ENCODE assay signal across 1 cellular context in the genomic region with DNA sequence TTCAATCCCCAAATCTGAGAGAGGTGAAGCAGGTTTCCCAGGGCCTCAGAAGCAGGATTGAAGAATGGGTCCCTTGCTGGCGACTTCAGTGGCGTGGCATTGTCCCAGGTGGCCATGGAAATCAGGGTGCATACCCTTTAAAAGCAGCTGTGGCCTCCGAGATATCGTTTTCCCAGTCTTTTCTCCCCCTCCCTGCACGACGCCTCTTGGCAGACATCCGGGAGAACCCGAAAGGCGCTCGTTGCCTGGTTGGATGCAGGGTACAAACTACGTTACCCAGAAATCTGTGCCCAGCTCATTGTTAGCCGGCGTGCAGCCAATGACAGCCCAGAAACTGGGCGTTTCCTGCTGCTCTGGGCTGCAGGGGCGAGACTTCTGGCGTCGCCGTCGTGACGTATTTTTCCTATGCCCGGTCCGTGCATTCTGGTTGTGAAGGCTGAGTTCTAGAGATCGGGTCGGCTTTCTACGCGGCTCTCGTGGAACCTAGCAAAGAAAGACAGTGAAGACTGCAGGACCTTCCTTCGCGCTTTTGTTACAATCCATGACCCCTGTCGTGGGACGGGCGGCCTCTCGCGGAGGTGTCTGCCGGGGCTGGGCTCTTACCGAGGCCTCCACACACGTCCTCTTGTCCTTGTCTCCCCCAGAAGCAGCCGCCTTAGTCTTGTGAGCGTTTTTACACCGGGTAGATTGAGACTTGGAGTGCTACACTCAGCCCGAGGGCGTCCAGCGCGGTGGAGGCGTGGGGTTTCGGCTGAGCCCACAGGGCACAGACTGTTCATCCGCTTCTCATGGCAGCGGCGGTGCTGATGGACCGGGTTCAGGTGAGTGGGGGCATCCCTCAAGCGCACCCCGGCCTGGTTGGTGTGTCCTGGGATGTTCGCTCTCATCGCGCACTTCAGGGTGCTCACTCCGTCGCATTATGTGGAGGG.
TF ChIP-seq lines count a peak whose summit lies in the region.

A gene (plus strand): TSS at position 395 of the 929 bp plus-strand sequence. CDS start 394 bp downstream, at position 789.

TF ChIP-seq in HepG2, 621 proteins besides CTCF, POLR2A, EP300 and RAD21 (continued from another document and continues in another):
- TF ChIP-seq, protein P1, sequence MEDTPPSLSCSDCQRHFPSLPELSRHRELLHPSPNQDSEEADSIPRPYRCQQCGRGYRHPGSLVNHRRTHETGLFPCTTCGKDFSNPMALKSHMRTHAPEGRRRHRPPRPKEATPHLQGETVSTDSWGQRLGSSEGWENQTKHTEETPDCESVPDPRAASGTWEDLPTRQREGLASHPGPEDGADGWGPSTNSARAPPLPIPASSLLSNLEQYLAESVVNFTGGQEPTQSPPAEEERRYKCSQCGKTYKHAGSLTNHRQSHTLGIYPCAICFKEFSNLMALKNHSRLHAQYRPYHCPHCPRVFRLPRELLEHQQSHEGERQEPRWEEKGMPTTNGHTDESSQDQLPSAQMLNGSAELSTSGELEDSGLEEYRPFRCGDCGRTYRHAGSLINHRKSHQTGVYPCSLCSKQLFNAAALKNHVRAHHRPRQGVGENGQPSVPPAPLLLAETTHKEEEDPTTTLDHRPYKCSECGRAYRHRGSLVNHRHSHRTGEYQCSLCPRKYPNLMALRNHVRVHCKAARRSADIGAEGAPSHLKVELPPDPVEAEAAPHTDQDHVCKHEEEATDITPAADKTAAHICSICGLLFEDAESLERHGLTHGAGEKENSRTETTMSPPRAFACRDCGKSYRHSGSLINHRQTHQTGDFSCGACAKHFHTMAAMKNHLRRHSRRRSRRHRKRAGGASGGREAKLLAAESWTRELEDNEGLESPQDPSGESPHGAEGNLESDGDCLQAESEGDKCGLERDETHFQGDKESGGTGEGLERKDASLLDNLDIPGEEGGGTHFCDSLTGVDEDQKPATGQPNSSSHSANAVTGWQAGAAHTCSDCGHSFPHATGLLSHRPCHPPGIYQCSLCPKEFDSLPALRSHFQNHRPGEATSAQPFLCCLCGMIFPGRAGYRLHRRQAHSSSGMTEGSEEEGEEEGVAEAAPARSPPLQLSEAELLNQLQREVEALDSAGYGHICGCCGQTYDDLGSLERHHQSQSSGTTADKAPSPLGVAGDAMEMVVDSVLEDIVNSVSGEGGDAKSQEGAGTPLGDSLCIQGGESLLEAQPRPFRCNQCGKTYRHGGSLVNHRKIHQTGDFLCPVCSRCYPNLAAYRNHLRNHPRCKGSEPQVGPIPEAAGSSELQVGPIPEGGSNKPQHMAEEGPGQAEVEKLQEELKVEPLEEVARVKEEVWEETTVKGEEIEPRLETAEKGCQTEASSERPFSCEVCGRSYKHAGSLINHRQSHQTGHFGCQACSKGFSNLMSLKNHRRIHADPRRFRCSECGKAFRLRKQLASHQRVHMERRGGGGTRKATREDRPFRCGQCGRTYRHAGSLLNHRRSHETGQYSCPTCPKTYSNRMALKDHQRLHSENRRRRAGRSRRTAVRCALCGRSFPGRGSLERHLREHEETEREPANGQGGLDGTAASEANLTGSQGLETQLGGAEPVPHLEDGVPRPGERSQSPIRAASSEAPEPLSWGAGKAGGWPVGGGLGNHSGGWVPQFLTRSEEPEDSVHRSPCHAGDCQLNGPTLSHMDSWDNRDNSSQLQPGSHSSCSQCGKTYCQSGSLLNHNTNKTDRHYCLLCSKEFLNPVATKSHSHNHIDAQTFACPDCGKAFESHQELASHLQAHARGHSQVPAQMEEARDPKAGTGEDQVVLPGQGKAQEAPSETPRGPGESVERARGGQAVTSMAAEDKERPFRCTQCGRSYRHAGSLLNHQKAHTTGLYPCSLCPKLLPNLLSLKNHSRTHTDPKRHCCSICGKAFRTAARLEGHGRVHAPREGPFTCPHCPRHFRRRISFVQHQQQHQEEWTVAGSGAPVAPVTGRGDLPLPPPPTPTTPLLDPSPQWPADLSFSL (CRISPR knock-in tag; IDR thresholded peaks at IDR 0.05) = no peak
- TF ChIP-seq, protein P2, sequence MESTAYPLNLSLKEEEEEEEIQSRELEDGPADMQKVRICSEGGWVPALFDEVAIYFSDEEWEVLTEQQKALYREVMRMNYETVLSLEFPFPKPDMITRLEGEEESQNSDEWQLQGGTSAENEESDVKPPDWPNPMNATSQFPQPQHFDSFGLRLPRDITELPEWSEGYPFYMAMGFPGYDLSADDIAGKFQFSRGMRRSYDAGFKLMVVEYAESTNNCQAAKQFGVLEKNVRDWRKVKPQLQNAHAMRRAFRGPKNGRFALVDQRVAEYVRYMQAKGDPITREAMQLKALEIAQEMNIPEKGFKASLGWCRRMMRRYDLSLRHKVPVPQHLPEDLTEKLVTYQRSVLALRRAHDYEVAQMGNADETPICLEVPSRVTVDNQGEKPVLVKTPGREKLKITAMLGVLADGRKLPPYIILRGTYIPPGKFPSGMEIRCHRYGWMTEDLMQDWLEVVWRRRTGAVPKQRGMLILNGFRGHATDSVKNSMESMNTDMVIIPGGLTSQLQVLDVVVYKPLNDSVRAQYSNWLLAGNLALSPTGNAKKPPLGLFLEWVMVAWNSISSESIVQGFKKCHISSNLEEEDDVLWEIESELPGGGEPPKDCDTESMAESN (CRISPR knock-in tag; conservative IDR thresholded peaks at IDR 0.05) = no peak
- TF ChIP-seq, protein P3, sequence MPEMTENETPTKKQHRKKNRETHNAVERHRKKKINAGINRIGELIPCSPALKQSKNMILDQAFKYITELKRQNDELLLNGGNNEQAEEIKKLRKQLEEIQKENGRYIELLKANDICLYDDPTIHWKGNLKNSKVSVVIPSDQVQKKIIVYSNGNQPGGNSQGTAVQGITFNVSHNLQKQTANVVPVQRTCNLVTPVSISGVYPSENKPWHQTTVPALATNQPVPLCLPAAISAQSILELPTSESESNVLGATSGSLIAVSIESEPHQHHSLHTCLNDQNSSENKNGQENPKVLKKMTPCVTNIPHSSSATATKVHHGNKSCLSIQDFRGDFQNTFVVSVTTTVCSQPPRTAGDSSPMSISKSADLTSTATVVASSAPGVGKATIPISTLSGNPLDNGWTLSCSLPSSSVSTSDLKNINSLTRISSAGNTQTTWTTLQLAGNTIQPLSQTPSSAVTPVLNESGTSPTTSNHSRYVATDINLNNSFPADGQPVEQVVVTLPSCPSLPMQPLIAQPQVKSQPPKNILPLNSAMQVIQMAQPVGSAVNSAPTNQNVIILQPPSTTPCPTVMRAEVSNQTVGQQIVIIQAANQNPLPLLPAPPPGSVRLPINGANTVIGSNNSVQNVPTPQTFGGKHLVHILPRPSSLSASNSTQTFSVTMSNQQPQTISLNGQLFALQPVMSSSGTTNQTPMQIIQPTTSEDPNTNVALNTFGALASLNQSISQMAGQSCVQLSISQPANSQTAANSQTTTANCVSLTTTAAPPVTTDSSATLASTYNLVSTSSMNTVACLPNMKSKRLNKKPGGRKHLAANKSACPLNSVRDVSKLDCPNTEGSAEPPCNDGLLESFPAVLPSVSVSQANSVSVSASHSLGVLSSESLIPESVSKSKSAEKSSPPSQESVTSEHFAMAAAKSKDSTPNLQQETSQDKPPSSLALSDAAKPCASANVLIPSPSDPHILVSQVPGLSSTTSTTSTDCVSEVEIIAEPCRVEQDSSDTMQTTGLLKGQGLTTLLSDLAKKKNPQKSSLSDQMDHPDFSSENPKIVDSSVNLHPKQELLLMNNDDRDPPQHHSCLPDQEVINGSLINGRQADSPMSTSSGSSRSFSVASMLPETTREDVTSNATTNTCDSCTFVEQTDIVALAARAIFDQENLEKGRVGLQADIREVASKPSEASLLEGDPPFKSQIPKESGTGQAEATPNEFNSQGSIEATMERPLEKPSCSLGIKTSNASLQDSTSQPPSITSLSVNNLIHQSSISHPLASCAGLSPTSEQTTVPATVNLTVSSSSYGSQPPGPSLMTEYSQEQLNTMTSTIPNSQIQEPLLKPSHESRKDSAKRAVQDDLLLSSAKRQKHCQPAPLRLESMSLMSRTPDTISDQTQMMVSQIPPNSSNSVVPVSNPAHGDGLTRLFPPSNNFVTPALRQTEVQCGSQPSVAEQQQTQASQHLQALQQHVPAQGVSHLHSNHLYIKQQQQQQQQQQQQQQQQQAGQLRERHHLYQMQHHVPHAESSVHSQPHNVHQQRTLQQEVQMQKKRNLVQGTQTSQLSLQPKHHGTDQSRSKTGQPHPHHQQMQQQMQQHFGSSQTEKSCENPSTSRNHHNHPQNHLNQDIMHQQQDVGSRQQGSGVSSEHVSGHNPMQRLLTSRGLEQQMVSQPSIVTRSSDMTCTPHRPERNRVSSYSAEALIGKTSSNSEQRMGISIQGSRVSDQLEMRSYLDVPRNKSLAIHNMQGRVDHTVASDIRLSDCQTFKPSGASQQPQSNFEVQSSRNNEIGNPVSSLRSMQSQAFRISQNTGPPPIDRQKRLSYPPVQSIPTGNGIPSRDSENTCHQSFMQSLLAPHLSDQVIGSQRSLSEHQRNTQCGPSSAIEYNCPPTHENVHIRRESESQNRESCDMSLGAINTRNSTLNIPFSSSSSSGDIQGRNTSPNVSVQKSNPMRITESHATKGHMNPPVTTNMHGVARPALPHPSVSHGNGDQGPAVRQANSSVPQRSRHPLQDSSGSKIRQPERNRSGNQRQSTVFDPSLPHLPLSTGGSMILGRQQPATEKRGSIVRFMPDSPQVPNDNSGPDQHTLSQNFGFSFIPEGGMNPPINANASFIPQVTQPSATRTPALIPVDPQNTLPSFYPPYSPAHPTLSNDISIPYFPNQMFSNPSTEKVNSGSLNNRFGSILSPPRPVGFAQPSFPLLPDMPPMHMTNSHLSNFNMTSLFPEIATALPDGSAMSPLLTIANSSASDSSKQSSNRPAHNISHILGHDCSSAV (CRISPR knock-in tag; IDR thresholded peaks at IDR 0.05; ENCODE audit: borderline replicate concordance) = no peak
- no peak for TF ChIP-seq RELA (CRISPR knock-in tag; IDR thresholded peaks at IDR 0.05)
- no peak for TF ChIP-seq SIX1 (CRISPR knock-in tag; IDR thresholded peaks at IDR 0.05; ENCODE audit: borderline replicate concordance)
- no peak for TF ChIP-seq NCOR1 (IDR thresholded peaks at IDR 0.05; ENCODE audit: borderline replicate concordance, low read length)
- TF ChIP-seq ZNF605 (CRISPR knock-in tag; IDR thresholded peaks at IDR 0.05) = no peak; the same call in 1 of the 2 replicates
- no peak for TF ChIP-seq ZNF263 (CRISPR knock-in tag; IDR thresholded peaks at IDR 0.05)
- no peak for TF ChIP-seq CBX1 (IDR thresholded peaks at IDR 0.05; ENCODE audit: low read depth)
- no peak for TF ChIP-seq ZNF510 (CRISPR knock-in tag; IDR thresholded peaks at IDR 0.05; ENCODE audit: low read depth)
- TF ChIP-seq ZFP37 (CRISPR knock-in tag; IDR thresholded peaks at IDR 0.05; ENCODE audit: borderline replicate concordance) = no peak
- TF ChIP-seq TP53 (CRISPR knock-in tag; conservative IDR thresholded peaks at IDR 0.05) = no peak
- peak; percentile 70 for TF ChIP-seq XRCC5 (optimal IDR thresholded peaks at IDR 0.05; ENCODE audit: low read length)
- TF ChIP-seq, protein P4, sequence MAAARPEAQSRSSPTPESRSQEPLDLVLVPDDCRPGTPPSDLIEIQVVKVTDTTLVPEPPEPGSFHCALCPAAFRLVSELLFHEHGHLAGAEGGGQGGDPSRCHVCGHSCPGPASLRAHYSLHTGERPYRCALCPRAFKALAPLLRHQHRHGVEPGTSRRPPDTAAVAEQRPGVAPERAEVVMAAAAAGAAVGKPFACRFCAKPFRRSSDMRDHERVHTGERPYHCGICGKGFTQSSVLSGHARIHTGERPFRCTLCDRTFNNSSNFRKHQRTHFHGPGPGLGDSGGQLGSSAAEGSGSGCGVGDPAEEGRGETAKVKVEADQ (CRISPR knock-in tag; IDR thresholded peaks at IDR 0.05; ENCODE audit: borderline replicate concordance) = no peak
- TF ChIP-seq ZSCAN31 (CRISPR knock-in tag; IDR thresholded peaks at IDR 0.05; ENCODE audit: low read depth) = no peak
- TF ChIP-seq ZSCAN30 (CRISPR knock-in tag; IDR thresholded peaks at IDR 0.05) = peak; percentile 47; the same call in 1 of the 2 replicates
- no peak for TF ChIP-seq ZNF660 (CRISPR knock-in tag; IDR thresholded peaks at IDR 0.05; ENCODE audit: borderline replicate concordance, low read depth)
- 0 out of 2 replicates have a peak, but pooled peaks have one; percentile 37 for TF ChIP-seq HES4 (CRISPR knock-in tag; IDR thresholded peaks at IDR 0.05; ENCODE audit: borderline replicate concordance)
- TF ChIP-seq ZNF766 (CRISPR knock-in tag; IDR thresholded peaks at IDR 0.05; ENCODE audit: borderline replicate concordance) = no peak
- no peak for TF ChIP-seq ZKSCAN5 (CRISPR knock-in tag; IDR thresholded peaks at IDR 0.05)
- no peak for TF ChIP-seq ZNF776 (CRISPR knock-in tag; IDR thresholded peaks at IDR 0.05)
- TF ChIP-seq ZNF10 (CRISPR knock-in tag; IDR thresholded peaks at IDR 0.05; ENCODE audit: borderline replicate concordance, low read depth) = no peak
- no peak for TF ChIP-seq ZNF678 (CRISPR knock-in tag; IDR thresholded peaks at IDR 0.05)
- TF ChIP-seq, protein P5, sequence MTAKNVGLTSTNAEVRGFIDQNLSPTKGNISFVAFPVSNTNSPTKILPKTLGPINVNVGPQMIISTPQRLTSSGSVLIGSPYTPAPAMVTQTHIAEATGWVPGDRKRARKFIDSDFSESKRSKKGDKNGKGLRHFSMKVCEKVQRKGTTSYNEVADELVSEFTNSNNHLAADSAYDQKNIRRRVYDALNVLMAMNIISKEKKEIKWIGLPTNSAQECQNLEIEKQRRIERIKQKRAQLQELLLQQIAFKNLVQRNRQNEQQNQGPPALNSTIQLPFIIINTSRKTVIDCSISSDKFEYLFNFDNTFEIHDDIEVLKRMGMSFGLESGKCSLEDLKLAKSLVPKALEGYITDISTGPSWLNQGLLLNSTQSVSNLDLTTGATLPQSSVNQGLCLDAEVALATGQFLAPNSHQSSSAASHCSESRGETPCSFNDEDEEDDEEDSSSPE (CRISPR knock-in tag; IDR thresholded peaks at IDR 0.05) = peak; percentile 66; the same call in 1 of the 2 replicates
- peak; percentile 61; the same call in 1 of the 2 replicates for TF ChIP-seq ELF4 (CRISPR knock-in tag; IDR thresholded peaks at IDR 0.05; ENCODE audit: borderline replicate concordance)
- no peak for TF ChIP-seq HIVEP1 (CRISPR knock-in tag; IDR thresholded peaks at IDR 0.05)
- TF ChIP-seq ZNF709 (CRISPR knock-in tag; IDR thresholded peaks at IDR 0.05) = no peak
- TF ChIP-seq ZNF282 (IDR thresholded peaks at IDR 0.05; ENCODE audit: partially characterized antibody) = no peak
- no peak for TF ChIP-seq ZNF431 (CRISPR knock-in tag; IDR thresholded peaks at IDR 0.05; ENCODE audit: borderline replicate concordance, low read depth)
- no peak for TF ChIP-seq REXO4 (CRISPR knock-in tag; IDR thresholded peaks at IDR 0.05; ENCODE audit: borderline replicate concordance)
- no peak for TF ChIP-seq PRMT3 (CRISPR knock-in tag; IDR thresholded peaks at IDR 0.05; ENCODE audit: borderline replicate concordance, low read depth)
- no peak for TF ChIP-seq ZNF780A (CRISPR knock-in tag; IDR thresholded peaks at IDR 0.05)
- no peak for TF ChIP-seq ZNF83 (CRISPR knock-in tag; IDR thresholded peaks at IDR 0.05; ENCODE audit: borderline replicate concordance)
